ENCODE assay signal across 18 cellular contexts in genomic region chr7:1558841-1559625, GRCh38. TPM values are rescaled to one million over a fixed set of nuclear protein-coding genes. Genes with fewer than 3 reads are reported as not detected.
DNase-seq lines count a peak whose midpoint lies in the region; ATAC-seq and TF ChIP-seq lines count a peak whose summit lies in the region.
"Had no signal": no experiment of that assay in that cellular context is flagged by ENCODE, and none has a peak within 500 bp of the region (broad histone marks: within the 10 kb centered on the region; RNA-seq: fewer than 3 reads in every experiment).

No MANE protein-coding gene starts in this region.

- no peak for TF ChIP-seq RAD21 in IMR-90 (IDR thresholded peaks at IDR 0.05; ENCODE audit: low read length)

- H3K18ac ChIP-seq in IMR-90 (ENCODE audit: low read depth, low read length) (no peak overlapping the region), neuronal stem cell (ENCODE audit: low read length) (peak overlapping the region; percentile 89)

- TF ChIP-seq POLR2A in IMR-90 (IDR thresholded peaks at IDR 0.05; ENCODE audit: low read depth, low read length) (no peak), sigmoid colon (IDR thresholded peaks at IDR 0.05) (no peak)

- H3K4me1 ChIP-seq in IMR-90 (ENCODE audit: control insufficient read depth, insufficient read depth, low read length): peaks cover 16% of the 10 kb centered on the region
- H3K4me1 ChIP-seq in esophagus (ENCODE audit: control insufficient read depth in 2 of 2, insufficient read depth in 2 of 2, low read length in 1 of 2): peaks cover 8 to 30% of the 10 kb centered on the region in 2 donors
- peaks cover 11 to 16% of the 10 kb centered on the region in 2 donors for H3K4me1 ChIP-seq in neuronal stem cell (ENCODE audit: control insufficient read depth in 2 of 2, insufficient read depth in 1 of 2, low read depth in 1 of 2, low read length in 2 of 2)
- peaks cover 0 to 12% (median 9%) of the 10 kb centered on the region in 4 donors for H3K4me1 ChIP-seq in sigmoid colon

- H3K9me1 ChIP-seq in IMR-90 (ENCODE audit: insufficient read depth, low read length): peaks cover 11% of the 10 kb centered on the region

- no peak overlapping the region for H3K56ac ChIP-seq in IMR-90 (ENCODE audit: extremely low read depth, insufficient read depth, low read length)

- no peak overlapping the region for H3K4ac ChIP-seq in IMR-90 (ENCODE audit: low read depth, low read length)
- peak overlapping the region; percentile 53 for H3K4ac ChIP-seq in neuronal stem cell (ENCODE audit: low read length)

- no peak overlapping the region for H4K5ac ChIP-seq in IMR-90 (ENCODE audit: low read depth, low read length)

- H2BK5ac ChIP-seq in IMR-90 (ENCODE audit: low read depth, low read length, poor library complexity, severe bottlenecking) (no peak overlapping the region), neuronal stem cell (ENCODE audit: low read length) (peak overlapping the region; percentile 44)

- H3K27me3 ChIP-seq in IMR-90 (ENCODE audit: control insufficient read depth, insufficient read depth, low read length) (no peaks in the 10 kb centered on the region), esophagus (ENCODE audit: control insufficient read depth in 1 of 2, insufficient read depth in 2 of 2, low read length in 2 of 2) (no peaks in the 10 kb centered on the region), neuronal stem cell (ENCODE audit: control insufficient read depth in 3 of 3, insufficient read depth in 3 of 3, low read depth in 1 of 3, low read length in 3 of 3) (no peaks in the 10 kb centered on the region), sigmoid colon (peaks cover 0 to 10% (median 0%) of the 10 kb centered on the region in 3 donors)
- H3K27me3 ChIP-seq: brain microvascular endothelial cell, uterus had no signal

- H2BK120ac ChIP-seq in IMR-90 (ENCODE audit: low read depth, low read length): no peak overlapping the region
- H2BK120ac ChIP-seq in neuronal stem cell (ENCODE audit: low read depth, low read length): no peak overlapping the region

- H3K36me3 ChIP-seq in IMR-90 (ENCODE audit: control insufficient read depth, insufficient read depth, low read length): no peaks in the 10 kb centered on the region
- H3K36me3 ChIP-seq in esophagus (ENCODE audit: control insufficient read depth in 2 of 2, insufficient read depth in 2 of 2, low read length in 1 of 2): peaks cover 0 to 8% of the 10 kb centered on the region in 2 donors
- no peaks in the 10 kb centered on the region for H3K36me3 ChIP-seq in neuronal stem cell (replicated peaks in 1 of 2; ENCODE audit: control insufficient read depth in 2 of 2, insufficient read depth in 2 of 2, low read length in 2 of 2)
- no peaks in the 10 kb centered on the region for H3K36me3 ChIP-seq in sigmoid colon
- H3K36me3 ChIP-seq: brain microvascular endothelial cell, left lung, uterus had no signal

- peaks cover 0 to 14% of the 10 kb centered on the region in 2 experiments; a peak in 1 of 4 replicates for H3K79me1 ChIP-seq in IMR-90 (ENCODE audit: low read depth in 1 of 2, low read length in 2 of 2)
- H3K79me1 ChIP-seq in neuronal stem cell (ENCODE audit: low read depth, low read length): no peaks in the 10 kb centered on the region

- no peak overlapping the region for H4K91ac ChIP-seq in IMR-90 (ENCODE audit: insufficient read depth, low read depth, low read length)
- no peak overlapping the region for H4K91ac ChIP-seq in neuronal stem cell (ENCODE audit: low read depth, low read length, poor library complexity)

- TF ChIP-seq CTCF in 22Rv1 (IDR thresholded peaks at IDR 0.05) (no peak), IMR-90 (conservative IDR thresholded peaks at IDR 0.05; ENCODE audit: low read depth, low read length) (no peak), sigmoid colon (IDR thresholded peaks at IDR 0.05) (no peak)

- 0 out of 2 replicates have a peak overlapping the region, but pooled peaks have one; percentile 16 for H2AK5ac ChIP-seq in IMR-90 (ENCODE audit: low read depth, low read length)
- H2AK5ac ChIP-seq in neuronal stem cell (ENCODE audit: low read depth, low read length): peak overlapping the region; percentile 53

- H4K20me1 ChIP-seq in IMR-90 (ENCODE audit: insufficient read depth, low read length): no peaks in the 10 kb centered on the region

- H3K9ac ChIP-seq in IMR-90 (ENCODE audit: low read depth, low read length) (no peak overlapping the region), neuronal stem cell (ENCODE audit: low read depth, low read length, poor library complexity) (peak overlapping the region; percentile 72)

- H2AFZ ChIP-seq in IMR-90 (replicated peaks; ENCODE audit: low read length, poor library complexity) (no peak overlapping the region), neuronal stem cell (ENCODE audit: low read length) (peak overlapping the region; percentile 60)

- BruUV-seq in IMR-90 (replicated peaks; lab: Mats Ljungman, UMichigan): no TSS peak

- in situ Hi-C loops in IMR-90 (cut with MboI; ENCODE audit: low sequenced_read_pairs): no loop called here

- 94% methylated on average over 19 of the region's 32 CpGs; no CpG with 5 or more reads in 1 of the 2 experiments for WGBS in IMR-90 (ENCODE audit: extremely low coverage in 2 of 2, insufficient read length in 1 of 2), 2 experiments
- 57 to 75% methylated on average over 24 to 32 of the region's 32 CpGs for WGBS in esophagus, 2 donors
- WGBS in neuronal stem cell (ENCODE audit: extremely low coverage in 2 of 2, insufficient read length in 2 of 2, insufficient replicate concordance in 1 of 2), 2 donors: no CpG with 5 or more reads among the region's 32 CpGs
- WGBS in sigmoid colon, 2 donors: 49 to 85% methylated on average over 32 of the region's 32 CpGs

- H2AK9ac ChIP-seq in IMR-90 (replicated peaks; ENCODE audit: low read depth, low read length, poor library complexity): peak overlapping the region; percentile 48

- H3K23ac ChIP-seq in IMR-90 (ENCODE audit: low read depth, low read length): no peak overlapping the region
- peak overlapping the region; percentile 20 for H3K23ac ChIP-seq in neuronal stem cell (ENCODE audit: low read depth, low read length, poor library complexity)

- H3K27ac ChIP-seq in 22Rv1 (peak overlapping the region; percentile 67), IMR-90 (ENCODE audit: insufficient read depth, low read length) (no peak overlapping the region), esophagus (ENCODE audit: low read depth in 2 of 2, low read length in 1 of 2) (peak overlapping the region; percentile 96), neuronal stem cell (replicated peaks; ENCODE audit: low read length) (no peak overlapping the region), sigmoid colon (no peak overlapping the region)
- H3K27ac ChIP-seq: brain microvascular endothelial cell, left lung, uterus had no signal

- H3K4me2 ChIP-seq in IMR-90 (ENCODE audit: low read depth, low read length): no peak overlapping the region
- H3K4me2 ChIP-seq in neuronal stem cell (ENCODE audit: insufficient read depth, low read length, poor library complexity, severe bottlenecking): no peak overlapping the region

- DNase-seq in IMR-90: no peak
- no peak for DNase-seq in neuronal stem cell (ENCODE audit: low spot score)
- DNase-seq in sigmoid colon: no peak
- no peak for DNase-seq in NCI-H69 (lab: John Stamatoyannopoulos, UW)
- DNase-seq in mesenteric fat pad (ENCODE audit: low spot score): no peak
- DNase-seq: activated CD4-positive, alpha-beta T cell treated with anti-CD3 and anti-CD28 coated beads for 36 hours; brain microvascular endothelial cell; HCEC 1CT; NCI-H2081; nephron progenitor cell; stimulated activated CD4-positive, alpha-beta T cell treated with anti-CD3 and anti-CD28 coated beads, Interleukin-4, amount 100 ng/mL, for 4 hours; uterus had no signal

- H2BK20ac ChIP-seq in IMR-90 (ENCODE audit: low read depth, low read length): no peak overlapping the region

- H3K14ac ChIP-seq in IMR-90 (replicated peaks; ENCODE audit: low read depth, low read length) (no peak overlapping the region), neuronal stem cell (ENCODE audit: low read length) (no peak overlapping the region)

- dilution Hi-C loops in IMR-90 (cut with HindIII; ENCODE audit: low sequenced_read_pairs, unreplicated experiment): no loop called here

- no peaks in the 10 kb centered on the region for H3K9me3 ChIP-seq in IMR-90 (ENCODE audit: control insufficient read depth, insufficient read depth, low read length)
- no peaks in the 10 kb centered on the region for H3K9me3 ChIP-seq in esophagus (ENCODE audit: control insufficient read depth in 2 of 2, insufficient read depth in 1 of 2, low read depth in 1 of 2, low read length in 1 of 2)
- H3K9me3 ChIP-seq in neuronal stem cell (replicated peaks in 1 of 2; ENCODE audit: control insufficient read depth in 2 of 2, insufficient read depth in 1 of 2, low read depth in 1 of 2, low read length in 2 of 2): no peaks in the 10 kb centered on the region
- H3K9me3 ChIP-seq in sigmoid colon: no peaks in the 10 kb centered on the region
- H3K9me3 ChIP-seq: left lung, uterus had no signal

- H2BK15ac ChIP-seq in IMR-90 (ENCODE audit: low read depth, low read length) (no peak overlapping the region), neuronal stem cell (ENCODE audit: low read length) (peak overlapping the region; percentile 65)

- CTCF ChIA-PET in IMR-90 (lab: Yijun Ruan, JAX): interaction anchor here (0.6 kb wide), 1 partner anchor 50 kb away, joined by 3 read pairs; no protein-coding TSS in a partner anchor

- peak overlapping the region; percentile 90 for H2BK12ac ChIP-seq in neuronal stem cell (ENCODE audit: low read length)

- POLR2A ChIA-PET in IMR-90 (lab: Charles Lee; ENCODE audit: unreplicated experiment): no interaction called here

- intact Hi-C loops in IMR-90 (cut with micrococcal nuclease): no loop called here
- intact Hi-C loops in sigmoid colon (cut with DNase I): no loop called here

- H3K4me3 ChIP-seq in IMR-90 (ENCODE audit: insufficient read depth, low read depth, low read length) (no peak overlapping the region), esophagus (ENCODE audit: low read depth in 1 of 2, low read length in 2 of 2) (peak overlapping the region; percentile 54 to 55), neuronal stem cell (ENCODE audit: low read length in 2 of 2) (no peak overlapping the region), sigmoid colon (no peak overlapping the region)
- H3K4me3 ChIP-seq: left lung, uterus had no signal

- TF ChIP-seq EP300 in sigmoid colon (IDR thresholded peaks at IDR 0.05): no peak

- H4K8ac ChIP-seq in IMR-90 (ENCODE audit: low read depth in 2 of 2, low read length in 2 of 2) (no peak overlapping the region), neuronal stem cell (ENCODE audit: low read depth, low read length) (peak overlapping the region; percentile 43)

- ATAC-seq in IMR-90 (ENCODE audit: low read depth) (no peak), HG02798 (IDR thresholded peaks at IDR 0.05; ENCODE audit: poor library complexity, unreplicated experiment) (no peak)
- ATAC-seq: activated CD4-positive, alpha-beta T cell treated with anti-CD3 and anti-CD28 coated beads for 36 hours; activated naive CD4-positive, alpha-beta T cell treated with anti-CD3 and anti-CD28 coated beads, Interleukin-2, amount 50 U/mL, for 72 hours; left lung had no signal

RNA-seq across cellular contexts. Expression of gene TMEM184A, which starts 3.0 kb away (rescaled TPM):
- total RNA-seq in IMR-90 (2012; rRNA removed) (0.28 and 0.36 TPM in 2 replicates), sigmoid colon (under 1 TPM in 1 of 4 donors, not detected in 3; 0.28 TPM), mesenteric fat pad (0.16 TPM)
- polyA plus RNA-seq in IMR-90 (2012; rRNA removed) (1.9 TPM in 2 replicates), esophagus (100 to 1,000 TPM in 1 of 2 donors, 10 to 100 TPM in 1; 80.2 to 187 TPM), sigmoid colon (10 to 100 TPM in 2 of 3 donors, 1 to 10 TPM in 1; 8.4 to 60.3 (median 10.2) TPM)
- polyA plus RNA-seq in IMR-90 (2012; cell fraction: cytosol; rRNA removed): 0.74 and 1.2 TPM in 2 replicates
- polyA plus RNA-seq in IMR-90 (2012; cell fraction: nucleus; rRNA removed; ENCODE audit: low replicate concordance): 4.1 and 11.5 TPM in 2 replicates
- polyA plus RNA-seq in neuronal stem cell (2013, experiment 1 of 2): 0.32 TPM
- polyA plus RNA-seq in neuronal stem cell (2013, experiment 2 of 2): 0.28 TPM
- total RNA-seq: T-helper 2 cell treated with Interferon-gamma antibody and Interleukin-4, amounts not matched to agents 100 ng/mL and 5 ng/mL, for 36 hours had no signal

RNA-seq across cellular contexts. Expression of gene PSMG3, which starts 10.8 kb away (rescaled TPM):
- total RNA-seq in IMR-90 (2012; rRNA removed) (30.6 and 37.3 TPM in 2 replicates), sigmoid colon (10 to 100 TPM; 23.3 to 52.8 (median 41.6) TPM), mesenteric fat pad (17.8 TPM)
- polyA plus RNA-seq in IMR-90 (2012; rRNA removed) (52.5 and 54.1 TPM in 2 replicates), esophagus (10 to 100 TPM; 66.9 to 72.3 TPM), sigmoid colon (10 to 100 TPM; 50.5 to 68.0 (median 66.6) TPM)
- 44.0 and 63.2 TPM in 2 replicates for polyA plus RNA-seq in IMR-90 (2012; cell fraction: cytosol; rRNA removed)
- polyA plus RNA-seq in IMR-90 (2012; cell fraction: nucleus; rRNA removed; ENCODE audit: low replicate concordance): 74.3 and 81.9 TPM in 2 replicates
- polyA plus RNA-seq in neuronal stem cell (2013, experiment 1 of 2): 16.9 TPM
- polyA plus RNA-seq in neuronal stem cell (2013, experiment 2 of 2): 15.7 TPM

RNA-seq across cellular contexts. Expression of gene MAFK, which starts 28.5 kb away (rescaled TPM):
- total RNA-seq in IMR-90 (2012; rRNA removed): 16.4 and 19.2 TPM in 2 replicates
- polyA plus RNA-seq in IMR-90 (2012; rRNA removed): 27.1 and 27.9 TPM in 2 replicates
- 9.3 and 16.3 TPM in 2 replicates for polyA plus RNA-seq in IMR-90 (2012; cell fraction: cytosol; rRNA removed)
- 216 and 262 TPM in 2 replicates for polyA plus RNA-seq in IMR-90 (2012; cell fraction: nucleus; rRNA removed; ENCODE audit: low replicate concordance)
- polyA plus RNA-seq in esophagus: 10 to 100 TPM; 15.5 to 25.0 TPM
- 4.4 TPM for polyA plus RNA-seq in neuronal stem cell (2013, experiment 1 of 2)
- 4.1 TPM for polyA plus RNA-seq in neuronal stem cell (2013, experiment 2 of 2)
- 10 to 100 TPM; 22.1 to 57.6 (median 42.5) TPM for total RNA-seq in sigmoid colon
- polyA plus RNA-seq in sigmoid colon: 10 to 100 TPM; 34.8 to 43.0 (median 42.1) TPM
- 63.4 TPM for total RNA-seq in mesenteric fat pad

RNA-seq across cellular contexts. Expression of gene INTS1, which starts 54.8 kb away (rescaled TPM):
- total RNA-seq in IMR-90 (2012; rRNA removed) (9.3 and 10.0 TPM in 2 replicates), sigmoid colon (10 to 100 TPM; 18.9 to 35.7 (median 26.2) TPM), mesenteric fat pad (56.3 TPM)
- polyA plus RNA-seq in IMR-90 (2012; rRNA removed) (40.1 and 47.1 TPM in 2 replicates), esophagus (10 to 100 TPM; 36.6 to 42.2 TPM), sigmoid colon (10 to 100 TPM; 16.2 to 78.3 (median 22.9) TPM)
- 32.2 and 35.8 TPM in 2 replicates for polyA plus RNA-seq in IMR-90 (2012; cell fraction: cytosol; rRNA removed)
- polyA plus RNA-seq in IMR-90 (2012; cell fraction: nucleus; rRNA removed; ENCODE audit: low replicate concordance): 80.3 and 296 TPM in 2 replicates
- polyA plus RNA-seq in neuronal stem cell (2013, experiment 1 of 2): 25.3 TPM
- polyA plus RNA-seq in neuronal stem cell (2013, experiment 2 of 2): 24.4 TPM

Comparison
In these comparisons a context has a peak if more than half of its experiments do, and no peak if none do; other contexts are left out.
1. H3K27ac ChIP-seq: peak in 22Rv1 (single experiment) and esophagus (2 of 2); none in IMR-90 (single experiment), neuronal stem cell (single experiment) and sigmoid colon (0 of 4).
2. H3K4me3 ChIP-seq: peak in esophagus (2 of 2); none in IMR-90 (single experiment), neuronal stem cell (0 of 2) and sigmoid colon (0 of 4).